ENCODE assay signal across 10 cellular contexts in genomic region chr1:204623365-204623893, GRCh38.
DNase-seq lines count a peak whose midpoint lies in the region; TF ChIP-seq lines count a peak whose summit lies in the region.
"Had no signal": no experiment of that assay in that cellular context is flagged by ENCODE, and none has a peak within 500 bp of the region (broad histone marks: within the 10 kb centered on the region; RNA-seq: fewer than 3 reads in every experiment).

No MANE protein-coding gene starts in this region.

- no peak overlapping the region for H3K27ac ChIP-seq in ovary
- H3K27ac ChIP-seq: 22Rv1, SJSA1 had no signal

- DNase-seq in DMS 273 (lab: John Stamatoyannopoulos, UW; ENCODE audit: unreplicated experiment) (peak; percentile 41), DMS 273 treated with DMSO at 0.1 percent for 48 hours (lab: John Stamatoyannopoulos, UW) (no peak), NCI-H82 (lab: John Stamatoyannopoulos, UW) (peak; percentile 98), epithelial cell of proximal tubule (ENCODE audit: low read depth) (peak; percentile 56), ovary (peak; percentile 51 to 74 (median 61)), NCI-H345 treated with DMSO at 0.1 percent for 48 hours (lab: John Stamatoyannopoulos, UW; ENCODE audit: unreplicated experiment) (no peak), iPS-NIHi11 (ENCODE audit: low spot score) (no peak), NCI-H2029 treated with DMSO at 0.1 percent for 48 hours (lab: John Stamatoyannopoulos, UW) (no peak)

- H3K27me3 ChIP-seq in ovary = no peaks in the 10 kb centered on the region

- TF ChIP-seq EP300 in ovary (IDR thresholded peaks at IDR 0.05) = no peak

- no peak overlapping the region for H3K4me3 ChIP-seq in epithelial cell of proximal tubule (ENCODE audit: low read depth, low read length)
- no peak overlapping the region for H3K4me3 ChIP-seq in ovary
- H3K4me3 ChIP-seq: SJSA1 had no signal

- peaks cover 18% of the 10 kb centered on the region for H3K4me1 ChIP-seq in ovary (ENCODE audit: insufficient read depth)
- H3K4me1 ChIP-seq: SJSA1 had no signal

- TF ChIP-seq POLR2A in ovary (IDR thresholded peaks at IDR 0.05) = no peak

- H3K36me3 ChIP-seq in ovary = no peaks in the 10 kb centered on the region
- H3K36me3 ChIP-seq: SJSA1 had no signal

- TF ChIP-seq CTCF in epithelial cell of proximal tubule (conservative IDR thresholded peaks at IDR 0.05; ENCODE audit: low read depth, low read length) (no peak), ovary (IDR thresholded peaks at IDR 0.05) (no peak)

- intact Hi-C loops in ovary (cut with DNase I) = no loop called here

- WGBS in ovary, 3 donors = 52 to 62% (median 55%) methylated on average over 8 of the region's 8 CpGs

- H3K9me3 ChIP-seq in ovary = no peaks in the 10 kb centered on the region
- H3K9me3 ChIP-seq: SJSA1 had no signal

Comparison
In these comparisons a context has a peak if more than half of its experiments do, and no peak if none do; other contexts are left out.
1. DNase-seq: peak in DMS 273 (single experiment), NCI-H82 (single experiment), epithelial cell of proximal tubule (single experiment) and ovary (5 of 5); none in DMS 273 treated with DMSO at 0.1 percent for 48 hours (single experiment), NCI-H345 treated with DMSO at 0.1 percent for 48 hours (single experiment), iPS-NIHi11 (single experiment) and NCI-H2029 treated with DMSO at 0.1 percent for 48 hours (single experiment).